Comparison of ENCODE assay signal across 20 cellular contexts in the genomic region with DNA sequence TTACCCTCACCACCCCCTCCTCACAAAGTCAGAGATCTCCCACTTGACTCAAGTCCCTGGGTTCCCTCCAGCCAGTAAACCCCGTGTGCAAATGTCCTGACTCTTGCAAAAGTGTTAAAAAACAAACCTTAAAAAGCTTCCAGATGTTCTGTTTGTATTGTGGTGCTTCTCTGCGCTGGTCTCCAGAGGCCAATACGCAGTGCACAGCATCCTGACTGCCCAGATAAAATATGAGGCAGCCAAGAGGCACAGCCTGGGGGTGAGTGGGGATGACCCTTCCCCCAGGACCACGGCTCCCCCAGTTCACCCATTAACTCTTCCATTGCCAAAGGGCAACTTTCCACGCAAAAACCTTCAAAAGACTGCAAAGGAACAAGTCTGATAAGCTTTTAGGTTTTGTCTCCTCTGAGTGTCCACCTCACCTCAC.
A peak's percentile ranks its signal among the peaks of the same experiment; 100 is the strongest.
DNase-seq lines count a peak whose midpoint lies in the region; ATAC-seq and TF ChIP-seq lines count a peak whose summit lies in the region.
"Had no signal": no experiment of that assay in that cellular context is flagged by ENCODE, and none has a peak within 500 bp of the region (broad histone marks: within the 10 kb centered on the region; RNA-seq: fewer than 3 reads in every experiment).

No MANE protein-coding gene starts in this region.

- no peak overlapping the region for H2BK12ac ChIP-seq in trophoblast cell (ENCODE audit: low read length)

- peaks cover 21% of the 10 kb centered on the region for H3K36me3 ChIP-seq in RWPE2 (ENCODE audit: low read depth)
- no peaks in the 10 kb centered on the region for H3K36me3 ChIP-seq in heart left ventricle
- no peaks in the 10 kb centered on the region for H3K36me3 ChIP-seq in trophoblast cell (ENCODE audit: control insufficient read depth in 1 of 2, insufficient read depth in 2 of 2, low read length in 2 of 2)

- peak overlapping the region; percentile 39 for H3K27ac Mint-ChIP-seq in Calu3 (ENCODE audit: unreplicated experiment)
- H3K27ac Mint-ChIP-seq: B cell; CD4-positive, alpha-beta memory T cell; HFFc6 had no signal

- no peak overlapping the region for H3K4ac ChIP-seq in trophoblast cell (ENCODE audit: low read depth, low read length)

- TF ChIP-seq CTCF in Calu3 (IDR thresholded peaks at IDR 0.05; ENCODE audit: unreplicated experiment), result no peak
- no peak for TF ChIP-seq CTCF in RWPE2 (IDR thresholded peaks at IDR 0.05; ENCODE audit: poor library complexity, severe bottlenecking)
- TF ChIP-seq CTCF in heart left ventricle (IDR thresholded peaks at IDR 0.05), result no peak

- H3K36me3 Mint-ChIP-seq in Calu3 (ENCODE audit: insufficient read depth, unreplicated experiment), result peaks cover 87% of the 10 kb centered on the region

- WGBS in heart left ventricle, 4 donors, result 48 to 55% (median 50%) methylated on average over 5 of the region's 5 CpGs
- WGBS in trophoblast cell (ENCODE audit: extremely low coverage, insufficient coverage, insufficient read length), result no CpG with 5 or more reads among the region's 5 CpGs

- peaks cover 65% of the 10 kb centered on the region for H3K4me1 Mint-ChIP-seq in Calu3 (ENCODE audit: low read depth, unreplicated experiment)

- peak overlapping the region; percentile 10 for H4K91ac ChIP-seq in trophoblast cell (ENCODE audit: low read depth, low read length)

- no peaks in the 10 kb centered on the region for H3K79me2 ChIP-seq in trophoblast cell (ENCODE audit: control insufficient read depth, insufficient read depth, low read length, poor library complexity)

- CTCF ChIA-PET in Calu3 (lab: Charles Lee), result no interaction called here

- no peaks in the 10 kb centered on the region for H3K79me1 ChIP-seq in trophoblast cell (ENCODE audit: low read length)

- H2AK5ac ChIP-seq in trophoblast cell (ENCODE audit: low read length), result no peak overlapping the region

- no peak overlapping the region for H4K12ac ChIP-seq in trophoblast cell (ENCODE audit: low read depth, low read length)

- DNase-seq in Calu3, result no peak
- no peak for DNase-seq in RWPE2 (ENCODE audit: low spot score)
- no peak for DNase-seq in heart left ventricle
- DNase-seq in trophoblast cell, result no peak
- no peak for DNase-seq in NCI-H524 (lab: John Stamatoyannopoulos, UW)
- no peak for DNase-seq in NCI-H1694 treated with DMSO at 0.1 percent for 48 hours (lab: John Stamatoyannopoulos, UW)
- no peak for DNase-seq in NCI-H524 treated with DMSO at 0.1 percent for 48 hours (lab: John Stamatoyannopoulos, UW)
- DNase-seq: ACHN; CD4-positive, alpha-beta memory T cell; DMS79 treated with DMSO at 0.1 percent for 48 hours; HFFc6; NCI-H1092; NCI-H146; NCI-H2081 treated with DMSO at 0.1 percent for 48 hours; NCI-H510A; RPMI8226; SW 1271 had no signal

- H3K4me3 Mint-ChIP-seq in Calu3 (ENCODE audit: low read depth, unreplicated experiment), result peak overlapping the region; percentile 41
- H3K4me3 Mint-ChIP-seq: B cell; CD4-positive, alpha-beta memory T cell; HFFc6 had no signal

- intact Hi-C loops in Calu3 (cut with micrococcal nuclease; ENCODE audit: unreplicated experiment), result no loop called here
- intact Hi-C loops in heart left ventricle (cut with DNase I), result no loop called here

- no peak overlapping the region for H2BK5ac ChIP-seq in trophoblast cell (ENCODE audit: low read depth, low read length, poor library complexity)

- ATAC-seq in RWPE2 (ENCODE audit: low read depth) (no peak), heart left ventricle (peak in 3 of 4 donors; percentile 26 to 60 (median 49)), GM21529 (IDR thresholded peaks at IDR 0.05; ENCODE audit: unreplicated experiment) (no peak)

- H3K27ac ChIP-seq in RWPE2 (ENCODE audit: poor library complexity, severe bottlenecking) (peak overlapping the region; percentile 88), heart left ventricle (no peak overlapping the region), trophoblast cell (ENCODE audit: low read depth, low read length) (no peak overlapping the region)
- H3K27ac ChIP-seq: KMS-11 had no signal

- H2BK120ac ChIP-seq in trophoblast cell (ENCODE audit: insufficient read depth, low read length, poor library complexity), result no peak overlapping the region

- H3K9me3 ChIP-seq in RWPE2 (ENCODE audit: severe bottlenecking), result peaks cover 7% of the 10 kb centered on the region
- H3K9me3 ChIP-seq in heart left ventricle, result peaks cover 0 to 12% (median 7%) of the 10 kb centered on the region in 12 donors
- H3K9me3 ChIP-seq in trophoblast cell (ENCODE audit: insufficient read depth, low read depth, low read length), result no peaks in the 10 kb centered on the region

- H3K23ac ChIP-seq in trophoblast cell (ENCODE audit: low read length), result no peak overlapping the region

- no peaks in the 10 kb centered on the region for H3K27me3 Mint-ChIP-seq in Calu3 (ENCODE audit: unreplicated experiment)
- H3K27me3 Mint-ChIP-seq: B cell had no signal

- no peaks in the 10 kb centered on the region for H3K27me3 ChIP-seq in RWPE2 (ENCODE audit: insufficient read depth, poor library complexity, severe bottlenecking)
- peaks cover 0 to 6% (median 0%) of the 10 kb centered on the region in 9 donors for H3K27me3 ChIP-seq in heart left ventricle
- no peaks in the 10 kb centered on the region for H3K27me3 ChIP-seq in trophoblast cell (ENCODE audit: insufficient read depth, low read length)

- no peak overlapping the region for H3K14ac ChIP-seq in trophoblast cell (ENCODE audit: low read length)

- H3K9me3 Mint-ChIP-seq in Calu3 (ENCODE audit: low read depth, unreplicated experiment), result no peaks in the 10 kb centered on the region

- no TSS peak for BruUV-seq in Calu3 (replicated peaks; lab: Mats Ljungman, UMichigan)

- H3K4me3 ChIP-seq in RWPE2 (ENCODE audit: severe bottlenecking), result no peak overlapping the region
- H3K4me3 ChIP-seq in heart left ventricle, result no peak overlapping the region
- H3K4me3 ChIP-seq in trophoblast cell (ENCODE audit: low read depth, low read length), result no peak overlapping the region

- H3K18ac ChIP-seq in trophoblast cell (ENCODE audit: low read length), result no peak overlapping the region

- no peak for TF ChIP-seq POLR2A in heart left ventricle (IDR thresholded peaks at IDR 0.05)

- no peak overlapping the region for H3K9ac ChIP-seq in trophoblast cell (ENCODE audit: low read length)
- H3K9ac ChIP-seq: KMS-11 had no signal

- H2AFZ ChIP-seq in trophoblast cell (ENCODE audit: insufficient read depth, low read length, poor library complexity), result no peak overlapping the region

- H3K4me2 ChIP-seq in trophoblast cell (ENCODE audit: low read length), result no peak overlapping the region
- H3K4me2 ChIP-seq: KMS-11 had no signal

- no peak overlapping the region for H4K8ac ChIP-seq in trophoblast cell (ENCODE audit: low read depth, low read length)

- H3K4me1 ChIP-seq in RWPE2 (ENCODE audit: insufficient read depth, poor library complexity, severe bottlenecking) (peaks cover 70% of the 10 kb centered on the region), heart left ventricle (peaks cover 0 to 7% (median 2%) of the 10 kb centered on the region in 12 donors), trophoblast cell (ENCODE audit: control insufficient read depth in 1 of 2, insufficient read depth in 2 of 2, low read length in 2 of 2) (peaks cover 3 to 13% of the 10 kb centered on the region in 2 experiments)

Comparison
In these comparisons a context has a peak if more than half of its experiments do, and no peak if none do; other contexts are left out.
1. ATAC-seq: peak in heart left ventricle (3 of 4); none in RWPE2 (single experiment) and GM21529 (single experiment).